1 cellular context compared by ENCODE assay signal in the genomic region with DNA sequence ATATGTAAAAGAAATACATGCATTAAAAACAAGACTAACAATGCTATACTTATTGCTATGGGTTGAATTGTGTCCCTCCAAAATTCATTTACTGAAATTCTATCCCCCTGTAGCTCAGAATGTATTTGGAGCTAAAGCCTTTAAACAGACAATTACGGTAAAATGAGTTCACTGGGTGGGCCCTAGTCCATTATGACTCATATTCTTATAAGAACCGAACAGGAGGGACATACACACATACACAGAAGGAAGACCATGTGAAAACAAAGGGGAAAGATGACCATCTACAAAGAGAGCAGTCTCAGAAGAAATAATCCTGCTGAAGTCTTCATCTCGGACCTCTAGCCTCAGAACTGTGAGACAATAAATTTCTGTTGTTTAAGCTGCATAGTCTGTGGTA.
TF ChIP-seq lines count a peak whose summit lies in the region.

No MANE protein-coding gene starts in this region.

TF ChIP-seq in HepG2, 621 proteins besides CTCF, POLR2A, EP300 and RAD21 (continued from another document):
- TF ChIP-seq, protein P1, sequence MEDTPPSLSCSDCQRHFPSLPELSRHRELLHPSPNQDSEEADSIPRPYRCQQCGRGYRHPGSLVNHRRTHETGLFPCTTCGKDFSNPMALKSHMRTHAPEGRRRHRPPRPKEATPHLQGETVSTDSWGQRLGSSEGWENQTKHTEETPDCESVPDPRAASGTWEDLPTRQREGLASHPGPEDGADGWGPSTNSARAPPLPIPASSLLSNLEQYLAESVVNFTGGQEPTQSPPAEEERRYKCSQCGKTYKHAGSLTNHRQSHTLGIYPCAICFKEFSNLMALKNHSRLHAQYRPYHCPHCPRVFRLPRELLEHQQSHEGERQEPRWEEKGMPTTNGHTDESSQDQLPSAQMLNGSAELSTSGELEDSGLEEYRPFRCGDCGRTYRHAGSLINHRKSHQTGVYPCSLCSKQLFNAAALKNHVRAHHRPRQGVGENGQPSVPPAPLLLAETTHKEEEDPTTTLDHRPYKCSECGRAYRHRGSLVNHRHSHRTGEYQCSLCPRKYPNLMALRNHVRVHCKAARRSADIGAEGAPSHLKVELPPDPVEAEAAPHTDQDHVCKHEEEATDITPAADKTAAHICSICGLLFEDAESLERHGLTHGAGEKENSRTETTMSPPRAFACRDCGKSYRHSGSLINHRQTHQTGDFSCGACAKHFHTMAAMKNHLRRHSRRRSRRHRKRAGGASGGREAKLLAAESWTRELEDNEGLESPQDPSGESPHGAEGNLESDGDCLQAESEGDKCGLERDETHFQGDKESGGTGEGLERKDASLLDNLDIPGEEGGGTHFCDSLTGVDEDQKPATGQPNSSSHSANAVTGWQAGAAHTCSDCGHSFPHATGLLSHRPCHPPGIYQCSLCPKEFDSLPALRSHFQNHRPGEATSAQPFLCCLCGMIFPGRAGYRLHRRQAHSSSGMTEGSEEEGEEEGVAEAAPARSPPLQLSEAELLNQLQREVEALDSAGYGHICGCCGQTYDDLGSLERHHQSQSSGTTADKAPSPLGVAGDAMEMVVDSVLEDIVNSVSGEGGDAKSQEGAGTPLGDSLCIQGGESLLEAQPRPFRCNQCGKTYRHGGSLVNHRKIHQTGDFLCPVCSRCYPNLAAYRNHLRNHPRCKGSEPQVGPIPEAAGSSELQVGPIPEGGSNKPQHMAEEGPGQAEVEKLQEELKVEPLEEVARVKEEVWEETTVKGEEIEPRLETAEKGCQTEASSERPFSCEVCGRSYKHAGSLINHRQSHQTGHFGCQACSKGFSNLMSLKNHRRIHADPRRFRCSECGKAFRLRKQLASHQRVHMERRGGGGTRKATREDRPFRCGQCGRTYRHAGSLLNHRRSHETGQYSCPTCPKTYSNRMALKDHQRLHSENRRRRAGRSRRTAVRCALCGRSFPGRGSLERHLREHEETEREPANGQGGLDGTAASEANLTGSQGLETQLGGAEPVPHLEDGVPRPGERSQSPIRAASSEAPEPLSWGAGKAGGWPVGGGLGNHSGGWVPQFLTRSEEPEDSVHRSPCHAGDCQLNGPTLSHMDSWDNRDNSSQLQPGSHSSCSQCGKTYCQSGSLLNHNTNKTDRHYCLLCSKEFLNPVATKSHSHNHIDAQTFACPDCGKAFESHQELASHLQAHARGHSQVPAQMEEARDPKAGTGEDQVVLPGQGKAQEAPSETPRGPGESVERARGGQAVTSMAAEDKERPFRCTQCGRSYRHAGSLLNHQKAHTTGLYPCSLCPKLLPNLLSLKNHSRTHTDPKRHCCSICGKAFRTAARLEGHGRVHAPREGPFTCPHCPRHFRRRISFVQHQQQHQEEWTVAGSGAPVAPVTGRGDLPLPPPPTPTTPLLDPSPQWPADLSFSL (CRISPR knock-in tag; IDR thresholded peaks at IDR 0.05), result no peak
- TF ChIP-seq MEIS2 (CRISPR knock-in tag; IDR thresholded peaks at IDR 0.05) (no peak), ZNF546 (CRISPR knock-in tag; conservative IDR thresholded peaks at IDR 0.05) (no peak), ZSCAN12 (CRISPR knock-in tag; IDR thresholded peaks at IDR 0.05) (no peak), PCBP2 (optimal IDR thresholded peaks at IDR 0.05; ENCODE audit: low read depth, low read length, poor library complexity, severe bottlenecking) (no peak)
TF ChIP-seq in HepG2: peak in this region for 0.
